ENCODE assay signal across 12 cellular contexts in genomic region chr6:158647501-158647900, GRCh38. TPM values are rescaled to one million over a fixed set of nuclear protein-coding genes. Genes with fewer than 3 reads are reported as not detected.
DNase-seq lines count a peak whose midpoint lies in the region; ATAC-seq and TF ChIP-seq lines count a peak whose summit lies in the region.
"Had no signal": no experiment of that assay in that cellular context is flagged by ENCODE, and none has a peak within 500 bp of the region (broad histone marks: within the 10 kb centered on the region; RNA-seq: fewer than 3 reads in every experiment).

No MANE protein-coding gene starts in this region.

- TF ChIP-seq RAD21 in SK-N-SH (IDR thresholded peaks at IDR 0.05; ENCODE audit: low read length) = no peak

- H3K9me3 ChIP-seq in SK-N-SH (no peaks in the 10 kb centered on the region), T-helper 17 cell (ENCODE audit: control insufficient read depth, low read length, poor library complexity, severe bottlenecking) (no peaks in the 10 kb centered on the region), OCI-LY7 (ENCODE audit: low read length) (no peaks in the 10 kb centered on the region)

- H3F3A ChIP-seq in SK-N-SH (replicated peaks; ENCODE audit: insufficient read depth) = peaks cover 42% of the 10 kb centered on the region

- CTCF ChIA-PET in SK-N-SH (lab: Yijun Ruan, JAX) = interaction anchor here (1.7 to 7.7 kb wide), 2 partner anchors 44 to 426 kb away, joined by 5 to 46 read pairs; no protein-coding TSS in a partner anchor
- CTCF ChIA-PET in OCI-LY7 (lab: Charles Lee; ENCODE audit: unreplicated experiment) = no interaction called here

- no peaks in the 10 kb centered on the region for H3K27me3 Mint-ChIP-seq in T-helper 17 cell

- H3K9ac ChIP-seq in SK-N-SH = no peak overlapping the region

- peak overlapping the region; percentile 99 for H3K27ac Mint-ChIP-seq in T-helper 17 cell

- peaks cover 3% of the 10 kb centered on the region for H3K36me3 Mint-ChIP-seq in T-helper 17 cell (ENCODE audit: low read depth)

- intact Hi-C loops in OCI-LY7 (cut with micrococcal nuclease; ENCODE audit: unreplicated experiment) = no loop called here

- POLR2A ChIA-PET in SK-N-SH (lab: Yijun Ruan, JAX) (no interaction called here), OCI-LY7 (lab: Charles Lee) (interaction anchor here (1.0 to 1.4 kb wide), 2 partner anchors 13 to 86 kb away, joined by 3 to 6 read pairs; no protein-coding TSS in a partner anchor)

- H3K27me3 ChIP-seq in SK-N-SH (ENCODE audit: insufficient read depth) = no peaks in the 10 kb centered on the region

- H3K27ac ChIP-seq in SK-N-SH (ENCODE audit: low read depth in 2 of 2, low read length in 1 of 2) = peak overlapping the region in 1 of 2 experiments; percentile 94; a peak in 1 of 4 replicates
- no peak overlapping the region for H3K27ac ChIP-seq in OCI-LY7 (ENCODE audit: low read depth, low read length, poor library complexity, severe bottlenecking)

- H3K79me2 ChIP-seq in SK-N-SH (ENCODE audit: insufficient read depth) (peaks cover 19% of the 10 kb centered on the region), OCI-LY7 (ENCODE audit: insufficient read depth, low read depth, low read length) (peaks cover 13% of the 10 kb centered on the region)

- H2AFZ ChIP-seq in SK-N-SH (ENCODE audit: low read depth) (no peak overlapping the region), OCI-LY7 (ENCODE audit: low read length) (no peak overlapping the region)

- WGBS in SK-N-SH (ENCODE audit: low lambda C conversion rate) = 67% methylated on average over 4 of the region's 4 CpGs

- no TSS peak for BruUV-seq in OCI-LY7 (replicated peaks; lab: Mats Ljungman, UMichigan)

- no peaks in the 10 kb centered on the region for H4K20me1 ChIP-seq in SK-N-SH (ENCODE audit: insufficient read depth)
- no peaks in the 10 kb centered on the region for H4K20me1 ChIP-seq in OCI-LY7 (ENCODE audit: insufficient read depth, low read length)

- no peak for TF ChIP-seq EP300 in SK-N-SH (IDR thresholded peaks at IDR 0.05; ENCODE audit: borderline replicate concordance in 1 of 2, low read depth in 1 of 2, low read length in 1 of 2)

- ATAC-seq in SK-N-SH treated with all-trans-retinoic acid at 6 μM for 48 hours (no peak), T-helper 17 cell (no peak)
- ATAC-seq: esophagus mucosa had no signal

- DNase-seq in SK-N-SH = no peak
- DNase-seq in DMS 273 (lab: John Stamatoyannopoulos, UW; ENCODE audit: unreplicated experiment) = peak; percentile 59
- no peak for DNase-seq in T-helper 17 cell
- DNase-seq in islet precursor cell = peak; percentile 6
- no peak for DNase-seq in OCI-LY7 (ENCODE audit: low spot score)
- DNase-seq in SKM-1 (lab: John Stamatoyannopoulos, UW; ENCODE audit: unreplicated experiment) = no peak
- no peak for DNase-seq in NCI-H146 treated with DMSO at 0.1 percent for 48 hours (lab: John Stamatoyannopoulos, UW; ENCODE audit: unreplicated experiment)
- DNase-seq: activated naive CD4-positive, alpha-beta T cell treated with anti-CD3 and anti-CD28 coated beads, Interleukin-2, amount 50 U/mL, for 16 hours; occipital lobe had no signal

- no peaks in the 10 kb centered on the region for H3K36me3 ChIP-seq in SK-N-SH (replicated peaks in 1 of 2; ENCODE audit: control insufficient read depth in 1 of 2, insufficient read depth in 2 of 2, low read length in 1 of 2)
- H3K36me3 ChIP-seq in OCI-LY7 (ENCODE audit: insufficient read depth, low read length) = peaks cover 1% of the 10 kb centered on the region

- peak overlapping the region; percentile 36 for H3K4me3 Mint-ChIP-seq in T-helper 17 cell

- no peaks in the 10 kb centered on the region for H3K9me2 ChIP-seq in SK-N-SH
- H3K9me2 ChIP-seq in OCI-LY7 (ENCODE audit: insufficient read depth, low read length) = no peaks in the 10 kb centered on the region

- peaks cover 45% of the 10 kb centered on the region for H3K4me1 Mint-ChIP-seq in T-helper 17 cell

- H3K4me3 ChIP-seq in SK-N-SH (ENCODE audit: low read depth in 2 of 2, low read length in 1 of 2) (no peak overlapping the region), OCI-LY7 (ENCODE audit: low read depth, low read length, poor library complexity, severe bottlenecking) (no peak overlapping the region)
- H3K4me3 ChIP-seq: lung had no signal

- no peak overlapping the region for H3K4me2 ChIP-seq in SK-N-SH
- no peak overlapping the region for H3K4me2 ChIP-seq in OCI-LY7 (ENCODE audit: low read length)

- TF ChIP-seq CTCF in SK-N-SH (IDR thresholded peaks at IDR 0.05) (no peak), OCI-LY7 (conservative IDR thresholded peaks at IDR 0.05; ENCODE audit: low read length) (no peak)

- H3K4me1 ChIP-seq in SK-N-SH (ENCODE audit: control insufficient read depth in 1 of 2, insufficient read depth in 2 of 2, low read depth in 1 of 2, low read length in 1 of 2) (peaks cover 12 to 14% of the 10 kb centered on the region in 2 experiments), OCI-LY7 (ENCODE audit: insufficient read depth, low read length, poor library complexity, severe bottlenecking) (peaks cover 22% of the 10 kb centered on the region)

TF ChIP-seq in SK-N-SH, 30 proteins besides CTCF, POLR2A, EP300 and RAD21:
- TF ChIP-seq POLR2AphosphoS5 (IDR thresholded peaks at IDR 0.05; ENCODE audit: low read depth, low read length) (no peak), NFIC (IDR thresholded peaks at IDR 0.05; ENCODE audit: borderline replicate concordance) (peak; percentile 44), IRF3 (IDR thresholded peaks at IDR 0.05; ENCODE audit: low read depth, low read length) (no peak), TCF12 (IDR thresholded peaks at IDR 0.05) (peak; percentile 26; the same call in 1 of the 2 replicates)

TF ChIP-seq in SK-N-SH treated with all-trans-retinoic acid at 6 μM for 48 hours, 23 proteins besides CTCF, POLR2A, EP300 and RAD21:
- TF ChIP-seq ISL1 (CRISPR knock-in tag; IDR thresholded peaks at IDR 0.05) (no peak), ZFP3 (CRISPR knock-in tag; IDR thresholded peaks at IDR 0.05) (no peak), OSR1 (CRISPR knock-in tag; IDR thresholded peaks at IDR 0.05) (no peak), ZFP30 (CRISPR knock-in tag; IDR thresholded peaks at IDR 0.05) (no peak), TSHZ2 (CRISPR knock-in tag; IDR thresholded peaks at IDR 0.05) (no peak), CREB5 (CRISPR knock-in tag; IDR thresholded peaks at IDR 0.05; ENCODE audit: low read depth) (no peak), POU6F1 (CRISPR knock-in tag; IDR thresholded peaks at IDR 0.05; ENCODE audit: borderline replicate concordance, low read depth) (no peak)
TF ChIP-seq in SK-N-SH treated with all-trans-retinoic acid at 6 μM for 48 hours: peak in this region for 0.

RNA-seq across cellular contexts. Expression of gene SYTL3, which starts 2.4 kb away (rescaled TPM):
- 2.0 and 2.3 TPM in 2 replicates for polyA plus RNA-seq in SK-N-SH (2012; rRNA removed)
- 1.6 and 1.9 TPM in 2 replicates for polyA plus RNA-seq in SK-N-SH (2012; cell fraction: cytosol; rRNA removed)
- polyA plus RNA-seq in SK-N-SH (2012; cell fraction: nucleus; rRNA removed) = 3.5 and 5.0 TPM in 2 replicates
- total RNA-seq in T-helper 17 cell = 10 to 100 TPM; 28.9 to 36.1 TPM
- total RNA-seq in OCI-LY7 (2014; rRNA removed; shearing (Covaris generic)) = 0.32 TPM in 1 of 2 replicates, not detected in the other
- total RNA-seq in OCI-LY7 (2022) = 0.89 TPM in 2 replicates

RNA-seq across cellular contexts. Expression of gene DYNLT1, which starts 3.0 kb away (rescaled TPM):
- 306 and 390 TPM in 2 replicates for polyA plus RNA-seq in SK-N-SH (2012; rRNA removed)
- 392 and 450 TPM in 2 replicates for polyA plus RNA-seq in SK-N-SH (2012; cell fraction: cytosol; rRNA removed)
- 181 and 247 TPM in 2 replicates for polyA plus RNA-seq in SK-N-SH (2012; cell fraction: nucleus; rRNA removed)
- total RNA-seq in T-helper 17 cell (100 to 1,000 TPM in 1 of 2 donors, 10 to 100 TPM in 1; 87.2 to 107 TPM), OCI-LY7 (2022) (45.8 and 49.2 TPM in 2 replicates)
- total RNA-seq in OCI-LY7 (2014; rRNA removed; shearing (Covaris generic)) = 23.9 and 29.3 TPM in 2 replicates

Comparison
In these comparisons a context has a peak if more than half of its experiments do, and no peak if none do; other contexts are left out.
1. DNase-seq: peak in DMS 273 (single experiment) and islet precursor cell (single experiment); none in SK-N-SH (single experiment), T-helper 17 cell (0 of 3), OCI-LY7 (single experiment), SKM-1 (single experiment) and NCI-H146 treated with DMSO at 0.1 percent for 48 hours (single experiment).
2. RNA of gene SYTL3, which starts 2.4 kb away (total RNA-seq): 28.9 to 36.1 TPM in T-helper 17 cell; 0.32 to 0.89 TPM in OCI-LY7; every median in the first group is over 10 times any median in the second.